9 cellular contexts compared by ENCODE assay signal in the genomic region with DNA sequence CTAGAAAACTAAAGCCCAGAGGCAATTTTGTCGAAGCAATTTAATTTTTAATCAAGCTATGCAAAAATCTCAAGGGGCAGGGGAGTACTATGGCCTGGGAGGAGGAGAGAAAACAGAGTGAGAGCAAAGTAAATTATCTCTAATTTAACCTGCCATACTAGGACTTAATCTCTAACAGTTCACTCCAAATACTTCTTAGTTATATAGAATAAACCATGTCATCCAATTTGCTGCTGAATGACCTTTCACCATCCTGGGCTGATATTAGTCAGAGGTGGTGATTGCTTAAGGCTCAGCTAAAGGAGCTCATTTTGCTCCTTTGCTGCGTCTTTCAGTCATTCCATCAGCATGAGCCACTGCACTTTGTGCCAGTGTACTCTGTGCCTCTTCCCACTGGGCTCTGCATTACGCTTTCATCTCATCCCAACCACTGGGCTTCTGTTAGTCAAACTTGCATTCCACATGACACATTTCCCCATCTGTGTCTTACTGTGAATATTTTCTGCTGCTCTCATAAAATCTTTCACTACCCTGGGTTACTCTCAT.
A peak's percentile ranks its signal among the peaks of the same experiment; 100 is the strongest.
DNase-seq lines count a peak whose midpoint lies in the region; ATAC-seq and TF ChIP-seq lines count a peak whose summit lies in the region.
"Had no signal": no experiment of that assay in that cellular context is flagged by ENCODE, and none has a peak within 500 bp of the region (broad histone marks: within the 10 kb centered on the region; RNA-seq: fewer than 3 reads in every experiment).

No MANE protein-coding gene starts in this region.

- POLR2A ChIA-PET in activated CD8-positive, alpha-beta T cell treated with anti-CD3 and anti-CD28 coated beads for 36 hours (lab: Charles Lee), result no interaction called here

- peaks cover 0 to 5% of the 10 kb centered on the region in 2 donors for H3K4me1 ChIP-seq in lung (ENCODE audit: control insufficient read depth in 2 of 2, insufficient read depth in 2 of 2, low read length in 2 of 2)
- H3K4me1 ChIP-seq in aorta (ENCODE audit: control insufficient read depth in 1 of 2, insufficient read depth in 2 of 2, low read length in 2 of 2), result peaks cover 0 to 8% of the 10 kb centered on the region in 2 donors

- H3K36me3 ChIP-seq in lung (ENCODE audit: control insufficient read depth in 2 of 2, insufficient read depth in 2 of 2, low read length in 2 of 2) (no peaks in the 10 kb centered on the region), aorta (ENCODE audit: control insufficient read depth in 1 of 2, insufficient read depth in 2 of 2, low read length in 1 of 2) (no peaks in the 10 kb centered on the region)

- no peaks in the 10 kb centered on the region for H3K36me3 Mint-ChIP-seq in activated CD8-positive, alpha-beta T cell treated with anti-CD3 and anti-CD28 coated beads for 36 hours (ENCODE audit: low read depth)
- H3K36me3 Mint-ChIP-seq: naive B cell had no signal

- TF ChIP-seq CTCF in choroid plexus epithelial cell (conservative IDR thresholded peaks at IDR 0.05; ENCODE audit: low read depth, low read length) (no peak), lung (IDR thresholded peaks at IDR 0.05; ENCODE audit: control extremely low read depth, extremely low read depth) (no peak)
- TF ChIP-seq CTCF in activated CD8-positive, alpha-beta T cell treated with anti-CD3 and anti-CD28 coated beads for 36 hours (IDR thresholded peaks at IDR 0.05), result no peak

- CTCF ChIA-PET in activated CD8-positive, alpha-beta T cell treated with anti-CD3 and anti-CD28 coated beads for 36 hours (lab: Charles Lee), result no interaction called here

- H3K27ac Mint-ChIP-seq in activated CD8-positive, alpha-beta T cell treated with anti-CD3 and anti-CD28 coated beads for 36 hours, result no peak overlapping the region
- H3K27ac Mint-ChIP-seq: naive B cell had no signal

- no peak overlapping the region for H3K4me3 Mint-ChIP-seq in activated CD8-positive, alpha-beta T cell treated with anti-CD3 and anti-CD28 coated beads for 36 hours
- H3K4me3 Mint-ChIP-seq: naive B cell had no signal

- no peaks in the 10 kb centered on the region for H3K9me3 ChIP-seq in lung (ENCODE audit: control insufficient read depth in 2 of 2, insufficient read depth in 1 of 2, low read length in 1 of 2)
- H3K9me3 ChIP-seq in aorta (ENCODE audit: control insufficient read depth, low read length), result no peaks in the 10 kb centered on the region

- DNase-seq in SIG-M5 treated with dmso at 0.1 percent for 504 hours (lab: John Stamatoyannopoulos, UW; ENCODE audit: unreplicated experiment), result peak; percentile 49
- no peak for DNase-seq in SIG-M5 (lab: John Stamatoyannopoulos, UW)
- peak; percentile 99 for DNase-seq in choroid plexus epithelial cell (ENCODE audit: low read depth)
- DNase-seq in lung (ENCODE audit: low spot score), result peak; percentile 53
- DNase-seq in aorta, result peak; percentile 78 to 84
- no peak for DNase-seq in activated CD8-positive, alpha-beta T cell treated with anti-CD3 and anti-CD28 coated beads for 36 hours
- no peak for DNase-seq in activated CD4-positive, alpha-beta T cell treated with anti-CD3 and anti-CD28 coated beads, Interleukin-2, amount 50 U/mL, for 4 hours
- DNase-seq: naive B cell had no signal

- H3K27me3 Mint-ChIP-seq in activated CD8-positive, alpha-beta T cell treated with anti-CD3 and anti-CD28 coated beads for 36 hours, result no peaks in the 10 kb centered on the region
- H3K27me3 Mint-ChIP-seq: naive B cell had no signal

- intact Hi-C loops in aorta (cut with DNase I), result loop anchor here in 1 of 2 donors (10.0 kb wide), 1 partner anchor 192 kb away; a partner anchor contains a TSS
- intact Hi-C loops in activated CD8-positive, alpha-beta T cell treated with anti-CD3 and anti-CD28 coated beads for 36 hours (cut with micrococcal nuclease), result no loop called here

- H3K27ac ChIP-seq in lung (ENCODE audit: low read depth in 1 of 2, low read length in 1 of 2) (peak overlapping the region in 1 of 2 donors; percentile 66), aorta (ENCODE audit: low read depth in 1 of 2, low read length in 2 of 2) (peak overlapping the region in 1 of 2 donors; percentile 33)

- no peaks in the 10 kb centered on the region for H3K27me3 ChIP-seq in lung (ENCODE audit: control insufficient read depth, insufficient read depth)
- no peaks in the 10 kb centered on the region for H3K27me3 ChIP-seq in aorta (ENCODE audit: control insufficient read depth in 1 of 2, insufficient read depth in 2 of 2, low read length in 1 of 2)

- no peaks in the 10 kb centered on the region for H3K9me3 Mint-ChIP-seq in activated CD8-positive, alpha-beta T cell treated with anti-CD3 and anti-CD28 coated beads for 36 hours

- WGBS in lung, 2 donors, result 56 to 65% methylated on average over 3 of the region's 3 CpGs
- 33 to 36% methylated on average over 3 of the region's 3 CpGs for WGBS in aorta, 2 donors

- no peaks in the 10 kb centered on the region for H3K4me1 Mint-ChIP-seq in activated CD8-positive, alpha-beta T cell treated with anti-CD3 and anti-CD28 coated beads for 36 hours (ENCODE audit: low read depth)
- H3K4me1 Mint-ChIP-seq: naive B cell had no signal

- ATAC-seq in lung (ENCODE audit: insufficient read depth, low FRiP score), result peak; percentile 86
- ATAC-seq in aorta (ENCODE audit: low FRiP score), result peak; percentile 82
- no peak for ATAC-seq in activated CD8-positive, alpha-beta T cell treated with anti-CD3 and anti-CD28 coated beads for 36 hours
- no peak for ATAC-seq in HG03025 (IDR thresholded peaks at IDR 0.05; ENCODE audit: low FRiP score, unreplicated experiment)

- H3K4me3 ChIP-seq in choroid plexus epithelial cell (ENCODE audit: low read depth, low read length), result no peak overlapping the region
- no peak overlapping the region for H3K4me3 ChIP-seq in lung
- no peak overlapping the region for H3K4me3 ChIP-seq in aorta (ENCODE audit: low read length in 2 of 2)

Comparison
In these comparisons a context has a peak if more than half of its experiments do, and no peak if none do; other contexts are left out.
1. DNase-seq: peak in SIG-M5 treated with dmso at 0.1 percent for 504 hours (single experiment), choroid plexus epithelial cell (single experiment), lung (single experiment) and aorta (2 of 2); none in SIG-M5 (single experiment), activated CD8-positive, alpha-beta T cell treated with anti-CD3 and anti-CD28 coated beads for 36 hours (single experiment) and activated CD4-positive, alpha-beta T cell treated with anti-CD3 and anti-CD28 coated beads, Interleukin-2, amount 50 U/mL, for 4 hours (0 of 2).
2. ATAC-seq: peak in lung (single experiment) and aorta (single experiment); none in activated CD8-positive, alpha-beta T cell treated with anti-CD3 and anti-CD28 coated beads for 36 hours (single experiment) and HG03025 (single experiment).